8 cellular contexts compared by ENCODE assay signal in genomic region chr17:59219992-59220327, GRCh38. TPM values are rescaled to one million over a fixed set of nuclear protein-coding genes. Genes with fewer than 3 reads are reported as not detected.
DNase-seq lines count a peak whose midpoint lies in the region; ATAC-seq, FAIRE-seq and TF ChIP-seq lines count a peak whose summit lies in the region.

No MANE protein-coding gene starts in this region.

- H3K27ac ChIP-seq in right cardiac atrium (ENCODE audit: low read length), result no peak overlapping the region
- H3K27ac ChIP-seq in mesendoderm (ENCODE audit: low read depth, low read length), result no peak overlapping the region
- H3K27ac ChIP-seq in aorta (ENCODE audit: low read depth in 1 of 2, low read length in 2 of 2), result no peak overlapping the region

- intact Hi-C loops in right cardiac atrium (cut with DNase I), result no loop called here
- intact Hi-C loops in left cardiac atrium (cut with DNase I), result no loop called here
- intact Hi-C loops in aorta (cut with DNase I), result no loop called here

- H3K18ac ChIP-seq in mesendoderm (ENCODE audit: low read length), result no peak overlapping the region

- H3K79me2 ChIP-seq in mesendoderm (ENCODE audit: control insufficient read depth, insufficient read depth, low read length), result no peaks in the 10 kb centered on the region

- peak overlapping the region; percentile 59 for H3K4me2 ChIP-seq in mesendoderm (ENCODE audit: low read length)

- H3K4ac ChIP-seq in mesendoderm (ENCODE audit: low read depth, low read length), result no peak overlapping the region

- no peak overlapping the region for H4K8ac ChIP-seq in mesendoderm (ENCODE audit: low read depth, low read length)

- no peak overlapping the region for H4K5ac ChIP-seq in mesendoderm (ENCODE audit: low read length)

- H2BK120ac ChIP-seq in mesendoderm (ENCODE audit: low read depth, low read length), result no peak overlapping the region

- no peak for FAIRE-seq in urothelium cell line (lab: Jason Lieb, UNC)

- DNase-seq in right cardiac atrium (no peak), left cardiac atrium (no peak), astrocyte of the spinal cord (ENCODE audit: low read depth, low spot score) (peak; percentile 22), mesendoderm (no peak), aorta (no peak), urothelium cell line (ENCODE audit: low spot score) (no peak)

- no peak for ATAC-seq in right cardiac atrium
- ATAC-seq in left cardiac atrium, result no peak
- ATAC-seq in aorta (ENCODE audit: low FRiP score), result no peak
- ATAC-seq in GM18519 (IDR thresholded peaks at IDR 0.05; ENCODE audit: low FRiP score, unreplicated experiment), result no peak
- no peak for ATAC-seq in GM18873 (IDR thresholded peaks at IDR 0.05; ENCODE audit: low FRiP score, unreplicated experiment)

- peak overlapping the region; percentile 68 for H3K56ac ChIP-seq in mesendoderm (ENCODE audit: low read length)

- in situ Hi-C loops in astrocyte of the spinal cord (cut with HindIII; ENCODE audit: low sequenced_read_pairs), result no loop called here

- no peak overlapping the region for H2BK5ac ChIP-seq in mesendoderm (ENCODE audit: low read length)

- H3K36me3 ChIP-seq in mesendoderm (ENCODE audit: control insufficient read depth, insufficient read depth, low read length), result no peaks in the 10 kb centered on the region
- H3K36me3 ChIP-seq in aorta (ENCODE audit: control insufficient read depth in 1 of 2, insufficient read depth in 2 of 2, low read length in 1 of 2), result no peaks in the 10 kb centered on the region

- no peak overlapping the region for H2AK5ac ChIP-seq in mesendoderm (ENCODE audit: low read length)

- peak overlapping the region; percentile 49 for H3K9ac ChIP-seq in mesendoderm (ENCODE audit: low read length)

- no peak for TF ChIP-seq CTCF in astrocyte of the spinal cord (IDR thresholded peaks at IDR 0.05; ENCODE audit: low read depth, low read length)

- H3K79me1 ChIP-seq in mesendoderm (ENCODE audit: low read length), result no peaks in the 10 kb centered on the region

- no peaks in the 10 kb centered on the region for H3K9me3 ChIP-seq in right cardiac atrium (ENCODE audit: control insufficient read depth, low read length)
- no peaks in the 10 kb centered on the region for H3K9me3 ChIP-seq in aorta (ENCODE audit: control insufficient read depth, low read length)

- H3K27me3 ChIP-seq in right cardiac atrium (ENCODE audit: control insufficient read depth, insufficient read depth) (no peaks in the 10 kb centered on the region), mesendoderm (ENCODE audit: insufficient read depth, low read length, poor library complexity) (no peaks in the 10 kb centered on the region), aorta (ENCODE audit: control insufficient read depth in 1 of 2, insufficient read depth in 2 of 2, low read length in 1 of 2) (no peaks in the 10 kb centered on the region)

- H2BK15ac ChIP-seq in mesendoderm (replicated peaks; ENCODE audit: low read depth), result no peak overlapping the region

- no peak overlapping the region for H3K23ac ChIP-seq in mesendoderm (ENCODE audit: low read length)

- WGBS in right cardiac atrium, result 34% methylated on average over 7 of the region's 7 CpGs
- WGBS in mesendoderm (ENCODE audit: extremely low coverage, insufficient coverage, low lambda C conversion rate), result no CpG with 5 or more reads among the region's 7 CpGs
- WGBS in aorta, 2 donors, result 20 to 22% methylated on average over 7 of the region's 7 CpGs

- no peaks in the 10 kb centered on the region for H3K4me1 ChIP-seq in right cardiac atrium (ENCODE audit: control insufficient read depth, insufficient read depth, low read length)
- no peaks in the 10 kb centered on the region for H3K4me1 ChIP-seq in mesendoderm (ENCODE audit: control insufficient read depth, low read depth, low read length)
- no peaks in the 10 kb centered on the region for H3K4me1 ChIP-seq in aorta (ENCODE audit: control insufficient read depth in 1 of 2, insufficient read depth in 2 of 2, low read length in 2 of 2)

- peak overlapping the region; percentile 52 for H3K4me3 ChIP-seq in right cardiac atrium (ENCODE audit: low read length)
- peak overlapping the region; percentile 63 for H3K4me3 ChIP-seq in astrocyte of the spinal cord (ENCODE audit: low read depth, low read length)
- H3K4me3 ChIP-seq in mesendoderm (ENCODE audit: low read length), result no peak overlapping the region
- H3K4me3 ChIP-seq in aorta (ENCODE audit: low read length in 2 of 2), result peak overlapping the region; percentile 30 to 51

RNA-seq across cellular contexts. Expression of gene GDPD1, which starts 0.4 kb away (rescaled TPM):
- 1 to 10 TPM; 2.7 to 5.2 (median 3.2) TPM for total RNA-seq in right cardiac atrium
- 2.4 TPM for polyA plus RNA-seq in right cardiac atrium
- total RNA-seq in left cardiac atrium, result 1 to 10 TPM; 2.0 to 4.3 TPM
- 1.3 TPM for polyA plus RNA-seq in mesendoderm (2013, experiment 1 of 2)
- polyA plus RNA-seq in mesendoderm (2013, experiment 2 of 2), result 1.4 TPM
- 1 to 10 TPM; 1.5 to 3.8 TPM for total RNA-seq in aorta
- under 1 TPM in 1 of 2 donors, not detected in 1; 0.51 TPM for polyA plus RNA-seq in aorta

RNA-seq across cellular contexts. Expression of gene SMG8, which starts 10.1 kb away (rescaled TPM):
- total RNA-seq in right cardiac atrium, result 10 to 100 TPM in 2 of 4 donors, 1 to 10 TPM in 2; 9.2 to 11.5 (median 10.1) TPM
- polyA plus RNA-seq in right cardiac atrium, result 4.9 TPM
- 1 to 10 TPM; 8.4 to 8.9 TPM for total RNA-seq in left cardiac atrium
- polyA plus RNA-seq in mesendoderm (2013, experiment 1 of 2), result 14.9 TPM
- 14.4 TPM for polyA plus RNA-seq in mesendoderm (2013, experiment 2 of 2)
- 10 to 100 TPM in 1 of 2 donors, 1 to 10 TPM in 1; 7.5 to 11.3 TPM for total RNA-seq in aorta
- 1 to 10 TPM; 3.6 to 4.2 TPM for polyA plus RNA-seq in aorta
